In the genomic region with DNA sequence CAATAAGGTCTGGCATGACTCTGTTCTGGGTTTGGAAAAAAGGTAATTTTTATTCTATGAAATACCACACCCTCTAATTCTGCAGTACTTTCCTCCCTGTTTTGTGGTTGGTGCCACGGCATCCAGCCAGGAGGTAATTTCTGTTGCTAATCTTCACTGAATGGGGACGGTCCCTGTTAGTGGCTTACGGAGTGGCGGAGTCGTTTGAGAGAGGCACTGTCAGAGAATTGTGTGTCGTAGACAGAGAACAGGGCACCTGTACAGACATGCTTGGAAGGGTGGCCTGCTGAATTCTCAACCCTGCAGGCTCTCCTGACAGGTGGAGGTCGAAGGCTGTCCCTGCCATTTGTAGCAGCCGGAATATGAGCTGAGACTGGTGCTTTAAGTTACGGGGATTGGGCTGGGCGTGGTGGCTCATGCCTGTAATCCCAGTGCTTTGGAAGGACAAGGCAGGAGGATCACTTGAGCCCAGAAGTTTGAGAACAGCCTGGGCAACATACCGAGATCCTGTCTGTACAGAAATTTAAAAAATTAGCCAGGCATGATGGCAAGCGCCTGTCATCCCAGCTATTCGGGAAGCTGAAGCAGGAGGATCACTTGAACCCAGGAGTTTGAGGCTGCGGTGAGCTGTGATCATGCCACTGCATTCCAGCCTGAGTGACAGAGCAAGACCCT, we compare ENCODE assay signal across 12 cellular contexts. TPM values are rescaled to one million over a fixed set of nuclear protein-coding genes. Genes with fewer than 3 reads are reported as not detected.
DNase-seq lines count a peak whose midpoint lies in the region; ATAC-seq and TF ChIP-seq lines count a peak whose summit lies in the region.
"Had no signal": no experiment of that assay in that cellular context is flagged by ENCODE, and none has a peak within 500 bp of the region (broad histone marks: within the 10 kb centered on the region; RNA-seq: fewer than 3 reads in every experiment).

No MANE protein-coding gene starts in this region.

- no peak overlapping the region for H2BK15ac ChIP-seq in mesendoderm (replicated peaks; ENCODE audit: low read depth)

- H4K8ac ChIP-seq in mesendoderm (ENCODE audit: low read depth, low read length) = no peak overlapping the region

- H3K4me1 ChIP-seq in mesendoderm (ENCODE audit: control insufficient read depth, low read depth, low read length) = no peaks in the 10 kb centered on the region

- H3K4me3 ChIP-seq in HL-60 (replicated peaks; ENCODE audit: insufficient read depth, low read length) (no peak overlapping the region), skin epidermis (no peak overlapping the region), mesendoderm (ENCODE audit: low read length) (no peak overlapping the region)

- intact Hi-C loops in activated CD4-positive, alpha-beta memory T cell treated with anti-CD3 and anti-CD28 coated beads for 36 hours (cut with micrococcal nuclease) = no loop called here

- POLR2A ChIA-PET in activated CD4-positive, alpha-beta memory T cell treated with anti-CD3 and anti-CD28 coated beads, Interleukin-2, amount 10 ng/mL, durations not matched to agents 7 days and 5 days (lab: Charles Lee) = interaction anchor here (0.8 to 1.0 kb wide), 2 partner anchors 15 to 33 kb away, joined by 3 read pairs; a partner anchor contains a TSS
- POLR2A ChIA-PET in activated CD4-positive, alpha-beta memory T cell treated with anti-CD3 and anti-CD28 coated beads for 36 hours (lab: Charles Lee) = no interaction called here

- H3K23ac ChIP-seq in mesendoderm (ENCODE audit: low read length) = no peak overlapping the region

- H3K36me3 Mint-ChIP-seq in activated CD4-positive, alpha-beta memory T cell treated with anti-CD3 and anti-CD28 coated beads, Interleukin-2, amount 10 ng/mL, durations not matched to agents 7 days and 5 days (ENCODE audit: low read depth) = peaks cover 15% of the 10 kb centered on the region
- H3K36me3 Mint-ChIP-seq in activated CD4-positive, alpha-beta memory T cell treated with anti-CD3 and anti-CD28 coated beads for 36 hours = peaks cover 4% of the 10 kb centered on the region
- H3K36me3 Mint-ChIP-seq in effector memory CD8-positive, alpha-beta T cell (ENCODE audit: insufficient read depth) = peaks cover 14% of the 10 kb centered on the region

- CTCF ChIA-PET in activated CD4-positive, alpha-beta memory T cell treated with anti-CD3 and anti-CD28 coated beads, Interleukin-2, amount 10 ng/mL, durations not matched to agents 7 days and 5 days (lab: Charles Lee) = interaction anchor here (1.2 kb wide), 1 partner anchor 62 kb away, joined by 5 read pairs; no protein-coding TSS in a partner anchor
- CTCF ChIA-PET in activated CD4-positive, alpha-beta memory T cell treated with anti-CD3 and anti-CD28 coated beads for 36 hours (lab: Charles Lee) = interaction anchor here (0.6 kb wide), 2 partner anchors 20 to 57 kb away, joined by 3 to 4 read pairs; no protein-coding TSS in a partner anchor

- no peak overlapping the region for H4K5ac ChIP-seq in mesendoderm (ENCODE audit: low read length)

- H3K27ac Mint-ChIP-seq in activated CD4-positive, alpha-beta memory T cell treated with anti-CD3 and anti-CD28 coated beads, Interleukin-2, amount 10 ng/mL, durations not matched to agents 7 days and 5 days = peak overlapping the region; percentile 67
- no peak overlapping the region for H3K27ac Mint-ChIP-seq in activated CD4-positive, alpha-beta memory T cell treated with anti-CD3 and anti-CD28 coated beads for 36 hours
- H3K27ac Mint-ChIP-seq in effector memory CD8-positive, alpha-beta T cell = peak overlapping the region; percentile 84 to 94

- peaks cover 34% of the 10 kb centered on the region for H3K4me1 Mint-ChIP-seq in activated CD4-positive, alpha-beta memory T cell treated with anti-CD3 and anti-CD28 coated beads, Interleukin-2, amount 10 ng/mL, durations not matched to agents 7 days and 5 days
- H3K4me1 Mint-ChIP-seq in activated CD4-positive, alpha-beta memory T cell treated with anti-CD3 and anti-CD28 coated beads for 36 hours (ENCODE audit: low read depth) = peaks cover 21% of the 10 kb centered on the region
- H3K4me1 Mint-ChIP-seq in effector memory CD8-positive, alpha-beta T cell (ENCODE audit: low read depth in 2 of 2) = peaks cover 12 to 13% of the 10 kb centered on the region in 2 donors

- no peak for DNase-seq in activated CD4-positive, alpha-beta memory T cell treated with anti-CD3 and anti-CD28 coated beads, Interleukin-2, amount 10 ng/mL, durations not matched to agents 7 days and 5 days
- DNase-seq in activated CD4-positive, alpha-beta memory T cell treated with anti-CD3 and anti-CD28 coated beads for 36 hours = no peak
- DNase-seq in HL-60 (ENCODE audit: low read depth in 1 of 2, low spot score in 1 of 2) (no peak), superior temporal gyrus (ENCODE audit: extremely low spot score) (no peak), dedifferentiated amniotic fluid mesenchymal stem cell (ENCODE audit: extremely low spot score) (no peak), mesendoderm (no peak)
- DNase-seq in effector memory CD8-positive, alpha-beta T cell = no peak
- DNase-seq: hippocampal formation, KG1, NCI-H187 treated with DMSO at 0.1 percent for 48 hours, NCI-H774 had no signal

- no peaks in the 10 kb centered on the region for H3K36me3 ChIP-seq in mesendoderm (ENCODE audit: control insufficient read depth, insufficient read depth, low read length)

- no peak overlapping the region for H3K4me2 ChIP-seq in mesendoderm (ENCODE audit: low read length)

- no peak for TF ChIP-seq CTCF in HL-60 (IDR thresholded peaks at IDR 0.05; ENCODE audit: insufficient read depth, low read length)

- no peaks in the 10 kb centered on the region for H3K27me3 Mint-ChIP-seq in activated CD4-positive, alpha-beta memory T cell treated with anti-CD3 and anti-CD28 coated beads, Interleukin-2, amount 10 ng/mL, durations not matched to agents 7 days and 5 days
- no peaks in the 10 kb centered on the region for H3K27me3 Mint-ChIP-seq in activated CD4-positive, alpha-beta memory T cell treated with anti-CD3 and anti-CD28 coated beads for 36 hours
- H3K27me3 Mint-ChIP-seq in effector memory CD8-positive, alpha-beta T cell = no peaks in the 10 kb centered on the region

- no peak overlapping the region for H2BK120ac ChIP-seq in mesendoderm (ENCODE audit: low read depth, low read length)

- no peak overlapping the region for H3K56ac ChIP-seq in mesendoderm (ENCODE audit: low read length)

- no peak overlapping the region for H3K18ac ChIP-seq in mesendoderm (ENCODE audit: low read length)

- H3K9me3 Mint-ChIP-seq in activated CD4-positive, alpha-beta memory T cell treated with anti-CD3 and anti-CD28 coated beads, Interleukin-2, amount 10 ng/mL, durations not matched to agents 7 days and 5 days = no peaks in the 10 kb centered on the region
- no peaks in the 10 kb centered on the region for H3K9me3 Mint-ChIP-seq in activated CD4-positive, alpha-beta memory T cell treated with anti-CD3 and anti-CD28 coated beads for 36 hours
- no peaks in the 10 kb centered on the region for H3K9me3 Mint-ChIP-seq in effector memory CD8-positive, alpha-beta T cell

- H3K9ac ChIP-seq in mesendoderm (ENCODE audit: low read length) = no peak overlapping the region

- no peaks in the 10 kb centered on the region for H3K79me2 ChIP-seq in mesendoderm (ENCODE audit: control insufficient read depth, insufficient read depth, low read length)

- H3K79me1 ChIP-seq in mesendoderm (ENCODE audit: low read length) = no peaks in the 10 kb centered on the region

- no peak for ATAC-seq in effector memory CD8-positive, alpha-beta T cell (replicated peaks)

- no peak overlapping the region for H3K4me3 Mint-ChIP-seq in activated CD4-positive, alpha-beta memory T cell treated with anti-CD3 and anti-CD28 coated beads, Interleukin-2, amount 10 ng/mL, durations not matched to agents 7 days and 5 days
- no peak overlapping the region for H3K4me3 Mint-ChIP-seq in activated CD4-positive, alpha-beta memory T cell treated with anti-CD3 and anti-CD28 coated beads for 36 hours
- no peak overlapping the region for H3K4me3 Mint-ChIP-seq in effector memory CD8-positive, alpha-beta T cell

- H3K4ac ChIP-seq in mesendoderm (ENCODE audit: low read depth, low read length) = no peak overlapping the region

- no CpG with 5 or more reads among the region's 14 CpGs for WGBS in mesendoderm (ENCODE audit: extremely low coverage, insufficient coverage, low lambda C conversion rate)

- peak overlapping the region; percentile 91 for H3K27ac ChIP-seq in HL-60 (replicated peaks)
- H3K27ac ChIP-seq in skin epidermis = peak overlapping the region in 12 of 21 experiments; percentile 1 to 83 (median 61)
- H3K27ac ChIP-seq in mesendoderm (ENCODE audit: low read depth, low read length) = no peak overlapping the region

- no peak overlapping the region for H2BK5ac ChIP-seq in mesendoderm (ENCODE audit: low read length)

- H3K27me3 ChIP-seq in HL-60 (ENCODE audit: insufficient read depth, poor library complexity, severe bottlenecking) (no peaks in the 10 kb centered on the region), mesendoderm (ENCODE audit: insufficient read depth, low read length, poor library complexity) (no peaks in the 10 kb centered on the region)

- H2AK5ac ChIP-seq in mesendoderm (ENCODE audit: low read length) = no peak overlapping the region

RNA-seq across cellular contexts. Expression of a gene that starts 33.2 kb away (rescaled TPM):
- total RNA-seq in activated CD4-positive, alpha-beta memory T cell treated with anti-CD3 and anti-CD28 coated beads, Interleukin-2, amount 10 ng/mL, durations not matched to agents 7 days and 5 days = 10 to 100 TPM; 22.1 to 24.8 TPM
- 10 to 100 TPM; 23.0 to 24.1 TPM for total RNA-seq in activated CD4-positive, alpha-beta memory T cell treated with anti-CD3 and anti-CD28 coated beads for 36 hours
- polyA plus RNA-seq in mesendoderm (2013, experiment 1 of 2) = 6.1 TPM
- polyA plus RNA-seq in mesendoderm (2013, experiment 2 of 2) = 5.5 TPM

RNA-seq across cellular contexts. Expression of a gene that starts 57.9 kb away (rescaled TPM):
- 10 to 100 TPM; 50.7 TPM for total RNA-seq in activated CD4-positive, alpha-beta memory T cell treated with anti-CD3 and anti-CD28 coated beads, Interleukin-2, amount 10 ng/mL, durations not matched to agents 7 days and 5 days
- total RNA-seq in activated CD4-positive, alpha-beta memory T cell treated with anti-CD3 and anti-CD28 coated beads for 36 hours = 10 to 100 TPM; 75.0 to 80.3 TPM
- polyA plus RNA-seq in mesendoderm (2013, experiment 1 of 2) = 52.1 TPM
- 52.4 TPM for polyA plus RNA-seq in mesendoderm (2013, experiment 2 of 2)
